Comparison of ENCODE assay signal across 26 cellular contexts in genomic region chr9:70444904-70445303, GRCh38.
"Had no signal": no experiment of that assay in that cellular context is flagged by ENCODE, and none has a peak within 500 bp of the region (broad histone marks: within the 10 kb centered on the region; RNA-seq: fewer than 3 reads in every experiment).

No MANE protein-coding gene starts in this region.

- H3K9me3 ChIP-seq: colonic mucosa, heart left ventricle, psoas muscle, uterus had no signal

- H3K9ac ChIP-seq: parathyroid adenoma had no signal

- H3K36me3 ChIP-seq: colonic mucosa, heart left ventricle, uterus had no signal

- H3K27me3 ChIP-seq: colonic mucosa, dorsolateral prefrontal cortex, heart left ventricle, uterus had no signal

- H2AFZ ChIP-seq: parathyroid adenoma had no signal

- H3K79me2 ChIP-seq: parathyroid adenoma had no signal

- H3K4me2 ChIP-seq: smooth muscle cell had no signal

- FAIRE-seq: astrocyte had no signal

- H3K4me3 ChIP-seq: colonic mucosa, dorsolateral prefrontal cortex, heart left ventricle, psoas muscle, smooth muscle cell, uterus had no signal

- H3K4me1 ChIP-seq: parathyroid adenoma, psoas muscle, uterus had no signal

- DNase-seq: activated CD4-positive, alpha-beta memory T cell treated with anti-CD3 and anti-CD28 coated beads for 36 hours; activated CD4-positive, alpha-beta T cell treated with anti-CD3 and anti-CD28 coated beads for 4 hours; activated CD8-positive, alpha-beta memory T cell treated with anti-CD3 and anti-CD28 coated beads, Interleukin-2, amount 50 U/mL, for 4 hours; activated gamma-delta T cell; activated naive CD4-positive, alpha-beta T cell treated with anti-CD3 and anti-CD28 coated beads, Interleukin-2, amount 10 ng/mL, durations not matched to agents 7 days and 5 days; activated naive CD8-positive, alpha-beta T cell treated with anti-CD3 and anti-CD28 coated beads, Interleukin-2, amount 10 ng/mL, durations not matched to agents 7 days and 5 days; activated T-cell treated with anti-CD3 and anti-CD28 coated beads, Interleukin-2, amount 50 U/mL, for 24 hours; amniotic stem cell; colonic mucosa; dorsolateral prefrontal cortex; effector memory CD4-positive, alpha-beta T cell; heart left ventricle; hypothalamus; immature natural killer cell; naive B cell; psoas muscle; stimulated activated CD4-positive, alpha-beta T cell treated with anti-CD3 and anti-CD28 coated beads, Interleukin-1b, Interleukin-23, amount 100 ng/mL, for 48 hours; stimulated activated CD4-positive, alpha-beta T cell treated with anti-CD3 and anti-CD28 coated beads, Interleukin-4, amount 100 ng/mL, for 4 hours; stimulated activated CD8-positive, alpha-beta memory T cell treated with anti-CD3 and anti-CD28 coated beads, Interleukin-4, amount 100 ng/mL, for 48 hours; stimulated activated naive CD8-positive, alpha-beta T cell treated with anti-CD3 and anti-CD28 coated beads, Interleukin-15, amount 100 ng/mL, for 72 hours; substantia nigra; uterus had no signal

- H3K27ac ChIP-seq: colonic mucosa, dorsolateral prefrontal cortex, heart left ventricle, parathyroid adenoma, psoas muscle, uterus had no signal

- ATAC-seq: heart left ventricle; psoas muscle; stimulated activated memory B cell treated with anti-CD40 and anti-IgM and Interleukin-4, amounts not matched to agents 10 μg/mL and 1 μg/mL and 100 μg/mL, for 72 hours; stimulated activated naive CD8-positive, alpha-beta T cell treated with anti-CD3 and anti-CD28 coated beads, Interleukin-15, amount 100 ng/mL, for 72 hours had no signal
